ENCODE assay signal across 15 cellular contexts in genomic region chr1:214277704-214278635, GRCh38. TPM values are rescaled to one million over a fixed set of nuclear protein-coding genes. Genes with fewer than 3 reads are reported as not detected.
A peak's percentile ranks its signal among the peaks of the same experiment; 100 is the strongest.
DNase-seq lines count a peak whose midpoint lies in the region; ATAC-seq and TF ChIP-seq lines count a peak whose summit lies in the region.
"Had no signal": no experiment of that assay in that cellular context is flagged by ENCODE, and none has a peak within 500 bp of the region (broad histone marks: within the 10 kb centered on the region; RNA-seq: fewer than 3 reads in every experiment).

No MANE protein-coding gene starts in this region.

- dilution Hi-C loops in IMR-90 (cut with HindIII; ENCODE audit: low sequenced_read_pairs, unreplicated experiment): no loop called here

- CTCF ChIA-PET in CD4-positive, alpha-beta T cell (lab: Charles Lee): interaction anchor here (1.3 to 1.4 kb wide), 2 partner anchors 11 to 51 kb away, joined by 3 to 5 read pairs; no protein-coding TSS in a partner anchor
- CTCF ChIA-PET in IMR-90 (lab: Yijun Ruan, JAX): no interaction called here

- no peak overlapping the region for H2BK15ac ChIP-seq in IMR-90 (ENCODE audit: low read depth, low read length)

- no peak overlapping the region for H3K56ac ChIP-seq in IMR-90 (ENCODE audit: extremely low read depth, insufficient read depth, low read length)

- TF ChIP-seq RAD21 in IMR-90 (IDR thresholded peaks at IDR 0.05; ENCODE audit: low read length): no peak

- H3K79me1 ChIP-seq in IMR-90 (ENCODE audit: low read depth in 1 of 2, low read length in 2 of 2): peaks cover 9 to 19% of the 10 kb centered on the region in 2 experiments; a peak in 3 of 4 replicates

- no peak for TF ChIP-seq CTCF in CD4-positive, alpha-beta T cell (IDR thresholded peaks at IDR 0.05)
- TF ChIP-seq CTCF in IMR-90 (conservative IDR thresholded peaks at IDR 0.05; ENCODE audit: low read depth, low read length) (no peak), heart left ventricle (IDR thresholded peaks at IDR 0.05) (no peak), stomach (IDR thresholded peaks at IDR 0.05) (no peak)

- H3K27ac Mint-ChIP-seq in CD4-positive, alpha-beta T cell: peak overlapping the region; percentile 10
- H3K27ac Mint-ChIP-seq in naive thymus-derived CD8-positive, alpha-beta T cell: peak overlapping the region; percentile 21 to 78 (median 59)
- H3K27ac Mint-ChIP-seq: neural progenitor cell had no signal

- no peak overlapping the region for H2BK120ac ChIP-seq in IMR-90 (ENCODE audit: low read depth, low read length)

- ATAC-seq in CD4-positive, alpha-beta T cell (ENCODE audit: poor library complexity): no peak
- ATAC-seq in IMR-90 (ENCODE audit: low read depth) (no peak), heart left ventricle (peak; percentile 29 to 77 (median 63))
- ATAC-seq in naive thymus-derived CD8-positive, alpha-beta T cell: no peak

- TF ChIP-seq POLR2A in IMR-90 (IDR thresholded peaks at IDR 0.05; ENCODE audit: low read depth, low read length) (no peak), heart left ventricle (IDR thresholded peaks at IDR 0.05) (no peak), stomach (IDR thresholded peaks at IDR 0.05) (no peak)

- no peak for DNase-seq in CD4-positive, alpha-beta T cell
- DNase-seq in IMR-90: peak; percentile 34
- DNase-seq in heart left ventricle: peak in 4 of 5 donors; percentile 28 to 43 (median 42)
- no peak for DNase-seq in naive thymus-derived CD8-positive, alpha-beta T cell
- DNase-seq in NAMALWA (ENCODE audit: low spot score): no peak
- no peak for DNase-seq in stomach
- DNase-seq in effector CD8-positive, alpha-beta T cell (lab: John Stamatoyannopoulos, UW): no peak
- DNase-seq in dedifferentiated amniotic fluid mesenchymal stem cell (ENCODE audit: extremely low spot score): no peak
- DNase-seq: activated naive CD4-positive, alpha-beta T cell; amygdala; effector memory CD4-positive, alpha-beta T cell; esophagus squamous epithelium; mammary epithelial cell; SIG-M5 had no signal

- no peaks in the 10 kb centered on the region for H3K9me1 ChIP-seq in IMR-90 (ENCODE audit: insufficient read depth, low read length)

- no peak overlapping the region for H3K23ac ChIP-seq in IMR-90 (ENCODE audit: low read depth, low read length)

- no peak overlapping the region for H2BK5ac ChIP-seq in IMR-90 (ENCODE audit: low read depth, low read length, poor library complexity, severe bottlenecking)

- H3K4ac ChIP-seq in IMR-90 (ENCODE audit: low read depth, low read length): no peak overlapping the region

- no peak overlapping the region for H4K91ac ChIP-seq in IMR-90 (ENCODE audit: insufficient read depth, low read depth, low read length)

- H4K8ac ChIP-seq in IMR-90 (ENCODE audit: low read depth in 2 of 2, low read length in 2 of 2): no peak overlapping the region

- in situ Hi-C loops in IMR-90 (cut with MboI; ENCODE audit: low sequenced_read_pairs): no loop called here

- no peak overlapping the region for H3K14ac ChIP-seq in IMR-90 (replicated peaks; ENCODE audit: low read depth, low read length)

- H3K36me3 ChIP-seq in IMR-90 (ENCODE audit: control insufficient read depth, insufficient read depth, low read length) (no peaks in the 10 kb centered on the region), heart left ventricle (no peaks in the 10 kb centered on the region), stomach (no peaks in the 10 kb centered on the region)
- H3K36me3 ChIP-seq: esophagus squamous epithelium, neural progenitor cell had no signal

- no peak overlapping the region for H3K27ac ChIP-seq in CD4-positive, alpha-beta T cell (ENCODE audit: low read depth, low read length)
- H3K27ac ChIP-seq in IMR-90 (ENCODE audit: insufficient read depth, low read length) (no peak overlapping the region), heart left ventricle (peak overlapping the region; percentile 35 to 100 (median 98)), stomach (no peak overlapping the region)
- H3K27ac ChIP-seq: esophagus squamous epithelium, neural progenitor cell had no signal

- H3K4me1 Mint-ChIP-seq in CD4-positive, alpha-beta T cell (ENCODE audit: low read depth): peaks cover 26% of the 10 kb centered on the region
- peaks cover 21 to 36% (median 35%) of the 10 kb centered on the region in 4 donors for H3K4me1 Mint-ChIP-seq in naive thymus-derived CD8-positive, alpha-beta T cell

- H3K9me3 ChIP-seq in CD4-positive, alpha-beta T cell (ENCODE audit: control insufficient read depth, low read length): no peaks in the 10 kb centered on the region
- H3K9me3 ChIP-seq in IMR-90 (ENCODE audit: control insufficient read depth, insufficient read depth, low read length) (no peaks in the 10 kb centered on the region), heart left ventricle (peaks cover 0 to 11% (median 0%) of the 10 kb centered on the region in 12 donors), stomach (no peaks in the 10 kb centered on the region)
- H3K9me3 ChIP-seq: esophagus squamous epithelium had no signal

- intact Hi-C loops in CD4-positive, alpha-beta T cell (cut with DNase I, micrococcal nuclease): loop anchor here in 1 of 2 experiments (1.0 kb wide), 1 partner anchor 16 kb away; no protein-coding TSS in a partner anchor
- intact Hi-C loops in IMR-90 (cut with micrococcal nuclease): no loop called here
- intact Hi-C loops in heart left ventricle (cut with DNase I): loop anchor here in 3 of 10 donors (2.0 to 10.0 kb wide), 4 partner anchors 15 to 53 kb away; no protein-coding TSS in a partner anchor
- intact Hi-C loops in stomach (cut with DNase I; ENCODE audit: low total_unique reads): loop anchor here (10.0 kb wide), 1 partner anchor 307 kb away; no protein-coding TSS in a partner anchor

- no peak overlapping the region for H3K4me2 ChIP-seq in IMR-90 (ENCODE audit: low read depth, low read length)
- H3K4me2 ChIP-seq: neural progenitor cell had no signal

- H3K9me3 Mint-ChIP-seq in CD4-positive, alpha-beta T cell: no peaks in the 10 kb centered on the region
- H3K9me3 Mint-ChIP-seq in naive thymus-derived CD8-positive, alpha-beta T cell: peaks cover 0 to 13% (median 2%) of the 10 kb centered on the region in 9 donors

- no CpG with 5 or more reads among the region's 11 CpGs for WGBS in IMR-90 (ENCODE audit: extremely low coverage in 2 of 2, insufficient read length in 1 of 2), 2 experiments
- WGBS in heart left ventricle, 4 donors: 38 to 47% (median 40%) methylated on average over 11 of the region's 11 CpGs
- 72 to 78% (median 76%) methylated on average over 11 of the region's 11 CpGs for WGBS in stomach, 5 donors

- no peak overlapping the region for H3K9ac ChIP-seq in IMR-90 (ENCODE audit: low read depth, low read length)
- H3K9ac ChIP-seq: neural progenitor cell had no signal

- no peak overlapping the region for H3K18ac ChIP-seq in IMR-90 (ENCODE audit: low read depth, low read length)

- H3K4me1 ChIP-seq in IMR-90 (ENCODE audit: control insufficient read depth, insufficient read depth, low read length) (peaks cover 3% of the 10 kb centered on the region; the same call in 1 of the 2 replicates), heart left ventricle (peaks cover 0 to 48% (median 30%) of the 10 kb centered on the region in 12 donors), stomach (peaks cover 8 to 26% (median 23%) of the 10 kb centered on the region in 4 donors)

- H3K27me3 Mint-ChIP-seq in CD4-positive, alpha-beta T cell: no peaks in the 10 kb centered on the region
- H3K27me3 Mint-ChIP-seq in naive thymus-derived CD8-positive, alpha-beta T cell: no peaks in the 10 kb centered on the region

- no peak overlapping the region for H4K5ac ChIP-seq in IMR-90 (ENCODE audit: low read depth, low read length)

- TF ChIP-seq EP300 in stomach (IDR thresholded peaks at IDR 0.05): no peak

- POLR2A ChIA-PET in CD4-positive, alpha-beta T cell (lab: Charles Lee): no interaction called here
- POLR2A ChIA-PET in IMR-90 (lab: Charles Lee; ENCODE audit: unreplicated experiment): no interaction called here
- POLR2A ChIA-PET in naive thymus-derived CD8-positive, alpha-beta T cell (lab: Charles Lee): no interaction called here

- H3K4me3 Mint-ChIP-seq in CD4-positive, alpha-beta T cell: peak overlapping the region; percentile 6
- H3K4me3 Mint-ChIP-seq in naive thymus-derived CD8-positive, alpha-beta T cell: no peak overlapping the region
- H3K4me3 Mint-ChIP-seq: neural progenitor cell had no signal

- H3K4me3 ChIP-seq in IMR-90 (ENCODE audit: insufficient read depth, low read depth, low read length) (no peak overlapping the region), heart left ventricle (peak overlapping the region in 2 of 12 donors; percentile 22 to 24), stomach (no peak overlapping the region)
- H3K4me3 ChIP-seq: esophagus squamous epithelium, neural progenitor cell had no signal

- no peak overlapping the region for H2BK20ac ChIP-seq in IMR-90 (ENCODE audit: low read depth, low read length)

- H3K27me3 ChIP-seq in CD4-positive, alpha-beta T cell (ENCODE audit: control insufficient read depth, insufficient read depth, low read length): no peaks in the 10 kb centered on the region
- H3K27me3 ChIP-seq in IMR-90 (ENCODE audit: control insufficient read depth, insufficient read depth, low read length) (no peaks in the 10 kb centered on the region), heart left ventricle (no peaks in the 10 kb centered on the region), stomach (no peaks in the 10 kb centered on the region)
- H3K27me3 ChIP-seq: esophagus squamous epithelium had no signal

- H3K36me3 Mint-ChIP-seq in CD4-positive, alpha-beta T cell (ENCODE audit: low read depth): no peaks in the 10 kb centered on the region
- no peaks in the 10 kb centered on the region for H3K36me3 Mint-ChIP-seq in naive thymus-derived CD8-positive, alpha-beta T cell

- H2AK5ac ChIP-seq in IMR-90 (ENCODE audit: low read depth, low read length): no peak overlapping the region

- H4K20me1 ChIP-seq in IMR-90 (ENCODE audit: insufficient read depth, low read length): no peaks in the 10 kb centered on the region

- no peak overlapping the region for H2AK9ac ChIP-seq in IMR-90 (replicated peaks; ENCODE audit: low read depth, low read length, poor library complexity)

- BruUV-seq in IMR-90 (replicated peaks; lab: Mats Ljungman, UMichigan): no TSS peak

- H2AFZ ChIP-seq in IMR-90 (replicated peaks; ENCODE audit: low read length, poor library complexity): no peak overlapping the region
- H2AFZ ChIP-seq: neural progenitor cell had no signal

TF ChIP-seq in IMR-90, 13 proteins besides CTCF, POLR2A, EP300 and RAD21 (continues in another document):
- TF ChIP-seq BHLHE40 (IDR thresholded peaks at IDR 0.05; ENCODE audit: low read depth, low read length): no peak
- no peak for TF ChIP-seq SMC3 (IDR thresholded peaks at IDR 0.05; ENCODE audit: low read depth, low read length)

RNA-seq across cellular contexts. Expression of gene SMYD2, which starts 3.0 kb away (rescaled TPM):
- 10 to 100 TPM; 17.1 to 17.6 TPM for total RNA-seq in CD4-positive, alpha-beta T cell
- 45.8 and 61.7 TPM in 2 replicates for total RNA-seq in IMR-90 (2012; rRNA removed)
- 27.6 and 32.7 TPM in 2 replicates for polyA plus RNA-seq in IMR-90 (2012; rRNA removed)
- 9.0 and 13.6 TPM in 2 replicates for polyA plus RNA-seq in IMR-90 (2012; cell fraction: cytosol; rRNA removed)
- 10.1 and 41.2 TPM in 2 replicates for polyA plus RNA-seq in IMR-90 (2012; cell fraction: nucleus; rRNA removed; ENCODE audit: low replicate concordance)
- total RNA-seq in heart left ventricle: 100 to 1,000 TPM; 204 to 406 (median 342) TPM
- 100 to 1,000 TPM; 157 to 194 TPM for polyA plus RNA-seq in heart left ventricle
- 10 to 100 TPM; 37.2 to 39.5 TPM for total RNA-seq in naive thymus-derived CD8-positive, alpha-beta T cell
- polyA plus RNA-seq in naive thymus-derived CD8-positive, alpha-beta T cell: 10 to 100 TPM; 37.6 to 41.9 (median 41.7) TPM
- total RNA-seq in stomach: 10 to 100 TPM in 4 of 5 donors, 1 to 10 TPM in 1; 8.2 to 68.7 (median 27.9) TPM
- polyA plus RNA-seq in stomach: 10 to 100 TPM; 22.0 to 28.2 (median 22.3) TPM

Comparison
In these comparisons a context has a peak if more than half of its experiments do, and no peak if none do; other contexts are left out.
1. ATAC-seq: peak in heart left ventricle (4 of 4); none in CD4-positive, alpha-beta T cell (single experiment), IMR-90 (single experiment) and naive thymus-derived CD8-positive, alpha-beta T cell (0 of 2).
2. DNase-seq: peak in IMR-90 (single experiment) and heart left ventricle (4 of 5); none in CD4-positive, alpha-beta T cell (0 of 10), naive thymus-derived CD8-positive, alpha-beta T cell (0 of 10), NAMALWA (single experiment), stomach (single experiment), effector CD8-positive, alpha-beta T cell (single experiment) and dedifferentiated amniotic fluid mesenchymal stem cell (single experiment).
3. H3K27ac ChIP-seq: peak in heart left ventricle (12 of 12); none in CD4-positive, alpha-beta T cell (single experiment), IMR-90 (single experiment) and stomach (0 of 5).